Comparison of ENCODE assay signal across 1 cellular context in genomic region chr7:73622527-73622908, GRCh38.
A peak's percentile ranks its signal among the peaks of the same experiment; 100 is the strongest.
TF ChIP-seq lines count a peak whose summit lies in the region.

No MANE protein-coding gene starts in this region.

TF ChIP-seq in K562, 482 proteins besides CTCF, POLR2A, EP300 and RAD21 (continued from another document):
- TF ChIP-seq ZNF740 (CRISPR knock-in tag; IDR thresholded peaks at IDR 0.05), result peak; percentile 86; the same call in 1 of the 2 replicates
- TF ChIP-seq ZNF740 (tag; IDR thresholded peaks at IDR 0.05), result peak in 1 of 2 experiments; percentile 85; a peak in 2 of 4 replicates
- no peak for TF ChIP-seq FOXO4 (CRISPR knock-in tag; IDR thresholded peaks at IDR 0.05)
- TF ChIP-seq RBM25 (IDR thresholded peaks at IDR 0.05; ENCODE audit: low read depth, low read length, severe bottlenecking), result no peak
- no peak for TF ChIP-seq TAF7 (tag; IDR thresholded peaks at IDR 0.05)
- no peak for TF ChIP-seq RBM15 (IDR thresholded peaks at IDR 0.05; ENCODE audit: insufficient read depth, low read length)
- no peak for TF ChIP-seq CREB3L1 (IDR thresholded peaks at IDR 0.05; ENCODE audit: borderline replicate concordance, low read depth)
- no peak for TF ChIP-seq ZBTB43 (CRISPR knock-in tag; IDR thresholded peaks at IDR 0.05)
- TF ChIP-seq JUND (IDR thresholded peaks at IDR 0.05; ENCODE audit: borderline replicate concordance, low read depth, low read length), result peak; percentile 39; the same call in 1 of the 2 replicates
- TF ChIP-seq JUND (tag; IDR thresholded peaks at IDR 0.05; ENCODE audit: borderline replicate concordance, low read depth, low read length), result no peak
- TF ChIP-seq ZNF717 (CRISPR knock-in tag; IDR thresholded peaks at IDR 0.05), result no peak
- no peak for TF ChIP-seq ZBTB11 (CRISPR knock-in tag; IDR thresholded peaks at IDR 0.05)
